25 cellular contexts compared by ENCODE assay signal in genomic region chr20:49136817-49137571, GRCh38.
"Had no signal": no experiment of that assay in that cellular context is flagged by ENCODE, and none has a peak within 500 bp of the region (broad histone marks: within the 10 kb centered on the region; RNA-seq: fewer than 3 reads in every experiment).

No MANE protein-coding gene starts in this region.

- H3K4me3 ChIP-seq: heart right ventricle, neural progenitor cell, smooth muscle cell, transverse colon, uterus had no signal

- H3K4me3 Mint-ChIP-seq: endodermal cell; neural progenitor cell; stimulated activated naive B cell treated with anti-CD40 and anti-IgM and Interleukin-4, amounts not matched to agents 10 μg/mL and 1 μg/mL and 100 μg/mL, for 72 hours had no signal

- H3K9me3 Mint-ChIP-seq: endodermal cell; neural progenitor cell; stimulated activated naive B cell treated with anti-CD40 and anti-IgM and Interleukin-4, amounts not matched to agents 10 μg/mL and 1 μg/mL and 100 μg/mL, for 72 hours had no signal

- H3K36me3 ChIP-seq: neural progenitor cell, uterus had no signal

- H3K9ac ChIP-seq: neural progenitor cell had no signal

- H3K27ac ChIP-seq: heart right ventricle, neural progenitor cell, transverse colon, uterus had no signal

- ATAC-seq: heart right ventricle; left cardiac atrium; sciatic nerve; stimulated activated naive B cell treated with anti-CD40 and anti-IgM and Interleukin-4, amounts not matched to agents 10 μg/mL and 1 μg/mL and 100 μg/mL, for 72 hours had no signal

- H2AFZ ChIP-seq: neural progenitor cell had no signal

- H3K27me3 ChIP-seq: heart right ventricle, neural progenitor cell, transverse colon, uterus had no signal

- FAIRE-seq: bronchial epithelial cell had no signal

- H3K27me3 Mint-ChIP-seq: stimulated activated naive B cell treated with anti-CD40 and anti-IgM and Interleukin-4, amounts not matched to agents 10 μg/mL and 1 μg/mL and 100 μg/mL, for 72 hours had no signal

- H3K4me1 ChIP-seq: uterus had no signal

- H3K4me2 ChIP-seq: neural progenitor cell, smooth muscle cell had no signal

- H3K27ac Mint-ChIP-seq: neural progenitor cell; stimulated activated naive B cell treated with anti-CD40 and anti-IgM and Interleukin-4, amounts not matched to agents 10 μg/mL and 1 μg/mL and 100 μg/mL, for 72 hours had no signal

- H3K9me3 ChIP-seq: heart right ventricle, transverse colon, uterus had no signal

- DNase-seq: activated CD4-positive, alpha-beta T cell treated with anti-CD3 and anti-CD28 coated beads for 48 hours; activated CD8-positive, alpha-beta memory T cell treated with anti-CD3 and anti-CD28 coated beads for 24 hours; activated CD8-positive, alpha-beta memory T cell treated with anti-CD3 and anti-CD28 coated beads, Interleukin-2, amount 50 U/mL, for 4 hours; activated naive CD4-positive, alpha-beta T cell treated with Interleukin-2 at 50 U/mL for 16 hours; activated T-cell treated with anti-CD3 and anti-CD28 coated beads, Interleukin-2, amount 50 U/mL, for 48 hours; amygdala; cerebellar nuclear complex; cortex of kidney; endodermal cell; foreskin fibroblast; heart right ventricle; islet precursor cell; left cardiac atrium; posterior cingulate gyrus; stimulated activated CD4-positive, alpha-beta T cell treated with anti-CD3 and anti-CD28 coated beads, Interleukin-15, amount 100 ng/mL, for 24 hours; stimulated activated CD4-positive, alpha-beta T cell treated with anti-CD3 and anti-CD28 coated beads, Interleukin-2, amount 100 ng/mL, for 48 hours; stimulated activated CD8-positive, alpha-beta memory T cell treated with anti-CD3 and anti-CD28 coated beads, Interleukin-4, amount 100 ng/mL, for 48 hours; stimulated activated naive B cell treated with anti-CD40 and anti-IgM and Interleukin-4, amounts not matched to agents 10 μg/mL and 1 μg/mL and 100 μg/mL, for 72 hours; T-helper 1 cell; transverse colon; uterus had no signal
